In the genomic region with DNA sequence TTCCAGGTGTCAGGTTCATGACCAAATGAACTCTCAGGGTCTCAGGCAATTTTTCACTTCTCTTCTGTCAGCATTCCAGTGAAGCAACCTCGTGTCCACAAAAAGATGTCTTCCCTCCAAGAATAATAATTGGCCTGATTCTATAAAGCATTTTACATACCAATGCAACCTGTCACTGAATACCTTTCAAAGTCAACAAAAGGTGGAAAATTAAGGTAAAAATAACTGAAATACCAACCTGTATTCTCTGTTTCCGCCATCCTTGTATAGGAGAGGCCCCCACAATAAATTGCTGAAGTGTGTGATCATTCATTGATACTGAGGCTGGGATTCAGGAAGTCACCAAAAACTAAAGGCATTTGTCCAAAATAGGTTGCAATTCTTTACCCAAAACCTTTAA, we compare ENCODE assay signal across 24 cellular contexts.
A peak's percentile ranks its signal among the peaks of the same experiment; 100 is the strongest.
DNase-seq lines count a peak whose midpoint lies in the region; ATAC-seq and TF ChIP-seq lines count a peak whose summit lies in the region.
"Had no signal": no experiment of that assay in that cellular context is flagged by ENCODE, and none has a peak within 500 bp of the region (broad histone marks: within the 10 kb centered on the region; RNA-seq: fewer than 3 reads in every experiment).

No MANE protein-coding gene starts in this region.

- no peak overlapping the region for H4K8ac ChIP-seq in trophoblast cell (ENCODE audit: low read depth, low read length)

- TF ChIP-seq CTCF in PC-3 (conservative IDR thresholded peaks at IDR 0.05; ENCODE audit: low read depth, low read length) (no peak), RWPE2 (IDR thresholded peaks at IDR 0.05; ENCODE audit: poor library complexity, severe bottlenecking) (no peak), nephron progenitor cell (IDR thresholded peaks at IDR 0.05) (no peak)

- H3K4me3 ChIP-seq in PC-3 (ENCODE audit: low read length) (no peak overlapping the region), RWPE2 (ENCODE audit: severe bottlenecking) (no peak overlapping the region), trophoblast cell (ENCODE audit: low read depth, low read length) (no peak overlapping the region)
- H3K4me3 ChIP-seq: A549; BLaER1 treated with 17β-estradiol and CSF1 and Interleukin-3, amounts not matched to agents 10 nM and 100 nM; GM12878 had no signal

- no peak overlapping the region for H3K4me2 ChIP-seq in PC-3 (ENCODE audit: low read length)
- no peak overlapping the region for H3K4me2 ChIP-seq in trophoblast cell (ENCODE audit: low read length)
- H3K4me2 ChIP-seq: A549; BLaER1 treated with 17β-estradiol and CSF1 and Interleukin-3, amounts not matched to agents 10 nM and 100 nM had no signal

- H4K20me1 ChIP-seq in PC-3 (ENCODE audit: low read length), result no peaks in the 10 kb centered on the region
- H4K20me1 ChIP-seq: BLaER1 treated with 17β-estradiol and CSF1 and Interleukin-3, amounts not matched to agents 10 nM and 100 nM had no signal

- ATAC-seq in PC-3 (no peak; the same call in 1 of the 2 replicates), RWPE2 (ENCODE audit: low read depth) (peak; percentile 93), GM18870 (IDR thresholded peaks at IDR 0.05; ENCODE audit: unreplicated experiment) (no peak)
- ATAC-seq: A549; CD8-positive, alpha-beta T cell; GM12878 had no signal

- H2AFZ ChIP-seq in PC-3 (ENCODE audit: low read length) (no peak overlapping the region), trophoblast cell (ENCODE audit: insufficient read depth, low read length, poor library complexity) (no peak overlapping the region)

- H3K27ac ChIP-seq in PC-3 (ENCODE audit: low read length), result no peak overlapping the region
- H3K27ac ChIP-seq in RWPE2 (ENCODE audit: poor library complexity, severe bottlenecking), result peak overlapping the region; percentile 66
- H3K27ac ChIP-seq in trophoblast cell (ENCODE audit: low read depth, low read length), result no peak overlapping the region
- H3K27ac ChIP-seq: 22Rv1; A549; BLaER1 treated with 17β-estradiol and CSF1 and Interleukin-3, amounts not matched to agents 10 nM and 100 nM; C4-2B had no signal

- no peak overlapping the region for H2AK5ac ChIP-seq in trophoblast cell (ENCODE audit: low read length)

- no peaks in the 10 kb centered on the region for H3K36me3 Mint-ChIP-seq in nephron progenitor cell (ENCODE audit: low read depth)
- H3K36me3 Mint-ChIP-seq: CD8-positive, alpha-beta T cell had no signal

- BruUV-seq in PC-3 (replicated peaks; lab: Mats Ljungman, UMichigan), result no TSS peak

- no peaks in the 10 kb centered on the region for H3F3A ChIP-seq in PC-3 (ENCODE audit: low read length, unreplicated experiment)

- no peaks in the 10 kb centered on the region for H3K9me3 ChIP-seq in PC-3 (ENCODE audit: low read length)
- H3K9me3 ChIP-seq in RWPE2 (ENCODE audit: severe bottlenecking), result no peaks in the 10 kb centered on the region
- H3K9me3 ChIP-seq in trophoblast cell (ENCODE audit: insufficient read depth, low read depth, low read length), result peaks cover 4% of the 10 kb centered on the region
- H3K9me3 ChIP-seq: A549, Caco-2 had no signal

- H3K4me1 ChIP-seq in PC-3 (ENCODE audit: insufficient read depth, low read length), result peaks cover 15% of the 10 kb centered on the region
- peaks cover 17% of the 10 kb centered on the region for H3K4me1 ChIP-seq in RWPE2 (ENCODE audit: insufficient read depth, poor library complexity, severe bottlenecking)
- H3K4me1 ChIP-seq in trophoblast cell (ENCODE audit: control insufficient read depth in 1 of 2, insufficient read depth in 2 of 2, low read length in 2 of 2), result peaks cover 14 to 21% of the 10 kb centered on the region in 2 experiments
- H3K4me1 ChIP-seq: A549; BLaER1 treated with 17β-estradiol and CSF1 and Interleukin-3, amounts not matched to agents 10 nM and 100 nM had no signal

- no peak overlapping the region for H4K12ac ChIP-seq in trophoblast cell (ENCODE audit: low read depth, low read length)

- H3K4me1 Mint-ChIP-seq in nephron progenitor cell, result peaks cover 56% of the 10 kb centered on the region
- H3K4me1 Mint-ChIP-seq: B cell had no signal

- H3K79me2 ChIP-seq in PC-3 (ENCODE audit: low read length) (no peaks in the 10 kb centered on the region), trophoblast cell (ENCODE audit: control insufficient read depth, insufficient read depth, low read length, poor library complexity) (peaks cover 2% of the 10 kb centered on the region)

- no peaks in the 10 kb centered on the region for H3K36me3 ChIP-seq in PC-3 (ENCODE audit: low read depth, low read length)
- no peaks in the 10 kb centered on the region for H3K36me3 ChIP-seq in RWPE2 (ENCODE audit: low read depth)
- peaks cover 0 to 2% of the 10 kb centered on the region in 2 experiments for H3K36me3 ChIP-seq in trophoblast cell (ENCODE audit: control insufficient read depth in 1 of 2, insufficient read depth in 2 of 2, low read length in 2 of 2)
- H3K36me3 ChIP-seq: BLaER1 treated with 17β-estradiol and CSF1 and Interleukin-3, amounts not matched to agents 10 nM and 100 nM had no signal

- no peak overlapping the region for H2BK5ac ChIP-seq in trophoblast cell (ENCODE audit: low read depth, low read length, poor library complexity)

- no peak overlapping the region for H3K27ac Mint-ChIP-seq in nephron progenitor cell
- H3K27ac Mint-ChIP-seq: B cell; CD4-positive, alpha-beta T cell; CD8-positive, alpha-beta T cell had no signal

- peaks cover 16% of the 10 kb centered on the region for H3K27me3 Mint-ChIP-seq in nephron progenitor cell (ENCODE audit: low read depth, poor library complexity)

- H3K9me3 Mint-ChIP-seq in nephron progenitor cell, result peaks cover 14% of the 10 kb centered on the region
- H3K9me3 Mint-ChIP-seq: CD4-positive, alpha-beta T cell; CD8-positive, alpha-beta T cell had no signal

- CTCF ChIA-PET in PC-3 (lab: Charles Lee), result no interaction called here

- H2BK120ac ChIP-seq in trophoblast cell (ENCODE audit: insufficient read depth, low read length, poor library complexity), result no peak overlapping the region

- no peak overlapping the region for H3K18ac ChIP-seq in trophoblast cell (ENCODE audit: low read length)

- H3K23ac ChIP-seq in trophoblast cell (ENCODE audit: low read length), result no peak overlapping the region

- no peak overlapping the region for H3K14ac ChIP-seq in trophoblast cell (ENCODE audit: low read length)

- WGBS in trophoblast cell (ENCODE audit: extremely low coverage, insufficient coverage, insufficient read length), result no CpG with 5 or more reads among the region's 2 CpGs

- no peaks in the 10 kb centered on the region for H3K27me3 ChIP-seq in PC-3 (ENCODE audit: low read length)
- H3K27me3 ChIP-seq in RWPE2 (ENCODE audit: insufficient read depth, poor library complexity, severe bottlenecking), result no peaks in the 10 kb centered on the region
- H3K27me3 ChIP-seq in trophoblast cell (ENCODE audit: insufficient read depth, low read length), result no peaks in the 10 kb centered on the region
- H3K27me3 ChIP-seq: BLaER1 treated with 17β-estradiol and CSF1 and Interleukin-3, amounts not matched to agents 10 nM and 100 nM had no signal

- POLR2A ChIA-PET in PC-3 (lab: Charles Lee; ENCODE audit: unreplicated experiment), result no interaction called here

- DNase-seq in PC-3 (peak; percentile 74), RWPE2 (ENCODE audit: low spot score) (no peak), kidney tubule cell (ENCODE audit: low spot score) (peak; percentile 29), trophoblast cell (peak; percentile 31 to 83), DMS153 treated with DMSO at 0.1 percent for 48 hours (lab: John Stamatoyannopoulos, UW; ENCODE audit: unreplicated experiment) (no peak), NCI-H2107 treated with DMSO at 0.1 percent for 48 hours (lab: John Stamatoyannopoulos, UW; ENCODE audit: unreplicated experiment) (no peak), nephron progenitor cell (no peak)
- DNase-seq: AML-193; Caco-2; Calu3; CD4-positive, alpha-beta T cell; CD8-positive, alpha-beta T cell; DMS53; DMS79; DND-41; EL; GDM1 had no signal

- H3K79me1 ChIP-seq in trophoblast cell (ENCODE audit: low read length), result peaks cover 15% of the 10 kb centered on the region

- no peaks in the 10 kb centered on the region for H3K9me2 ChIP-seq in PC-3 (replicated peaks; ENCODE audit: low read length)

- H3K9ac ChIP-seq in PC-3 (ENCODE audit: low read length) (no peak overlapping the region), trophoblast cell (ENCODE audit: low read length) (no peak overlapping the region)
- H3K9ac ChIP-seq: BLaER1 treated with 17β-estradiol and CSF1 and Interleukin-3, amounts not matched to agents 10 nM and 100 nM had no signal

- intact Hi-C loops in PC-3 (cut with micrococcal nuclease), result no loop called here

- H3K4ac ChIP-seq in trophoblast cell (ENCODE audit: low read depth, low read length), result no peak overlapping the region

- H3K4me3 Mint-ChIP-seq in nephron progenitor cell, result no peak overlapping the region
- H3K4me3 Mint-ChIP-seq: B cell; CD4-positive, alpha-beta T cell; CD8-positive, alpha-beta T cell had no signal

- no peak overlapping the region for H4K91ac ChIP-seq in trophoblast cell (ENCODE audit: low read depth, low read length)

- H2BK12ac ChIP-seq in trophoblast cell (ENCODE audit: low read length), result no peak overlapping the region

Comparison
In these comparisons a context has a peak if more than half of its experiments do, and no peak if none do; other contexts are left out.
1. DNase-seq: peak in PC-3 (single experiment), kidney tubule cell (single experiment) and trophoblast cell (2 of 2); none in RWPE2 (single experiment), DMS153 treated with DMSO at 0.1 percent for 48 hours (single experiment), NCI-H2107 treated with DMSO at 0.1 percent for 48 hours (single experiment) and nephron progenitor cell (single experiment).